Comparison of ENCODE assay signal across 1 cellular context in the genomic region with DNA sequence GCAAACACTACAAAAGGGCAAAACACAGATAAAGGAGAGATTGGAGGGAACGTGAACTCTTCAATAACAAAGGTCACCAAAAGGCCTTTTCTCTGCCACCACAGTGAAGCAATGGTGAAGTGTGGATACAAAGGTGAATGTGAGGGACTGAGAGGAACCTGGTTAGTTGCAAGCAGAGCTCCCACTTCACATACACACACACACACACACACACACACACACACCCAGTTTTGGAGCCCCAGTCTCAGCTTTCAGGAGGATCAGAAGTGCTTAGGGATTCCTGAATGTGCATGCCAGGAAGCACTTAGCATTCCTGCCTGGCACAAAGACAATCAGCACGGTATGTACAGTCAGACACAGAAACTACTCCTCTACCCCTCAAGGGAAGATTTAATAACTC.
TF ChIP-seq lines count a peak whose summit lies in the region.

No MANE protein-coding gene starts in this region.

TF ChIP-seq in IMR-90, 13 proteins besides CTCF, POLR2A, EP300 and RAD21 (continued from another document):
- TF ChIP-seq, protein P1, sequence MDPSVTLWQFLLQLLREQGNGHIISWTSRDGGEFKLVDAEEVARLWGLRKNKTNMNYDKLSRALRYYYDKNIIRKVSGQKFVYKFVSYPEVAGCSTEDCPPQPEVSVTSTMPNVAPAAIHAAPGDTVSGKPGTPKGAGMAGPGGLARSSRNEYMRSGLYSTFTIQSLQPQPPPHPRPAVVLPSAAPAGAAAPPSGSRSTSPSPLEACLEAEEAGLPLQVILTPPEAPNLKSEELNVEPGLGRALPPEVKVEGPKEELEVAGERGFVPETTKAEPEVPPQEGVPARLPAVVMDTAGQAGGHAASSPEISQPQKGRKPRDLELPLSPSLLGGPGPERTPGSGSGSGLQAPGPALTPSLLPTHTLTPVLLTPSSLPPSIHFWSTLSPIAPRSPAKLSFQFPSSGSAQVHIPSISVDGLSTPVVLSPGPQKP (IDR thresholded peaks at IDR 0.05; ENCODE audit: borderline replicate concordance, low read depth, low read length): no peak
- no peak for TF ChIP-seq FOS (IDR thresholded peaks at IDR 0.05; ENCODE audit: low read depth, low read length)
